29 cellular contexts compared by ENCODE assay signal in the genomic region with DNA sequence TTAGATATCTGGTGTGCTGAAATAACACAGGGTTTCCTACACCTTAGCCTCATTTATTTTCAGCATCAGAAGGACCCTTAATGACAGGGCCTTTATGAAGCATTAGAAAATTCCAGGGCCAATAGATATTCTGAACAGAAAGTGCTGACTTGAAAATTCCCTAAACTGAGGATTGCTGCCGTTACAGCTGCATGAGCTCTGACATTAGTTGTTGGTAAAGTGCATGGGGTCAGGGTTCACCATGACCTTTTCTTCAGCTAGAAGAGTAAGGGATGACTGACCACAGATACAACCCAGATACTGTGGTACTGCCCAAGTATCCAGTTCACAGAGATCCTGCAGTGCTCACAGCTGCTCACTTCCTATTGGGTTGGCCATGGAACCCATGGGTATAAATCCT.
"Had no signal": no experiment of that assay in that cellular context is flagged by ENCODE, and none has a peak within 500 bp of the region (broad histone marks: within the 10 kb centered on the region; RNA-seq: fewer than 3 reads in every experiment).

No MANE protein-coding gene starts in this region.

- FAIRE-seq: small intestine, urothelium cell line had no signal

- H3K9me3 ChIP-seq: ovary, psoas muscle, sigmoid colon, stomach, thoracic aorta, thyroid gland, tibial nerve, upper lobe of left lung, vagina had no signal

- H3K4me1 ChIP-seq: parathyroid adenoma, psoas muscle, sigmoid colon, stomach, thyroid gland, tibial nerve, upper lobe of left lung, vagina had no signal

- ATAC-seq: naive thymus-derived CD8-positive, alpha-beta T cell; natural killer cell treated with Interleukin-12 subunit alpha and Interleukin-12 subunit beta and Interleukin-15 and Interleukin-18, amount 100 ng/mL, for 72 hours; psoas muscle; right cardiac atrium; stimulated activated effector memory CD8-positive, alpha-beta T cell treated with anti-CD3 and anti-CD28 coated beads, Interleukin-12 subunit alpha, Interleukin-12 subunit beta, amount 100 ng/mL, for 72 hours; stimulated activated naive B cell treated with anti-CD40 and anti-IgM and Interleukin-4, amounts not matched to agents 10 μg/mL and 1 μg/mL and 100 μg/mL, for 72 hours had no signal

- H3K4me1 Mint-ChIP-seq: naive thymus-derived CD8-positive, alpha-beta T cell; nephron progenitor cell; stimulated activated effector memory CD8-positive, alpha-beta T cell treated with anti-CD3 and anti-CD28 coated beads, Interleukin-12 subunit alpha, Interleukin-12 subunit beta, amount 100 ng/mL, for 72 hours; stimulated activated naive B cell treated with anti-CD40 and anti-IgM and Interleukin-4, amounts not matched to agents 10 μg/mL and 1 μg/mL and 100 μg/mL, for 72 hours had no signal

- H3K27me3 Mint-ChIP-seq: naive thymus-derived CD8-positive, alpha-beta T cell; progenitor cell of endocrine pancreas; stimulated activated naive B cell treated with anti-CD40 and anti-IgM and Interleukin-4, amounts not matched to agents 10 μg/mL and 1 μg/mL and 100 μg/mL, for 72 hours; stimulated activated naive CD8-positive, alpha-beta T cell treated with anti-CD3 and anti-CD28 coated beads, Interleukin-15, Interleukin-2, amounts not matched to agents 100 ng/mL and 50 ng/mL, for 24 hours had no signal

- H3K27ac Mint-ChIP-seq: naive thymus-derived CD8-positive, alpha-beta T cell; natural killer cell treated with Interleukin-12 subunit alpha and Interleukin-12 subunit beta and Interleukin-15 and Interleukin-18, amount 100 ng/mL, for 72 hours; nephron progenitor cell; progenitor cell of endocrine pancreas; stimulated activated effector memory CD8-positive, alpha-beta T cell treated with anti-CD3 and anti-CD28 coated beads, Interleukin-12 subunit alpha, Interleukin-12 subunit beta, amount 100 ng/mL, for 72 hours; stimulated activated naive B cell treated with anti-CD40 and anti-IgM and Interleukin-4, amounts not matched to agents 10 μg/mL and 1 μg/mL and 100 μg/mL, for 72 hours; stimulated activated naive CD8-positive, alpha-beta T cell treated with anti-CD3 and anti-CD28 coated beads, Interleukin-15, Interleukin-2, amounts not matched to agents 100 ng/mL and 50 ng/mL, for 24 hours had no signal

- H3K9me3 Mint-ChIP-seq: naive thymus-derived CD8-positive, alpha-beta T cell; natural killer cell treated with Interleukin-12 subunit alpha and Interleukin-12 subunit beta and Interleukin-15 and Interleukin-18, amount 100 ng/mL, for 72 hours; nephron progenitor cell; neural crest cell; stimulated activated effector memory CD8-positive, alpha-beta T cell treated with anti-CD3 and anti-CD28 coated beads, Interleukin-12 subunit alpha, Interleukin-12 subunit beta, amount 100 ng/mL, for 72 hours; stimulated activated naive B cell treated with anti-CD40 and anti-IgM and Interleukin-4, amounts not matched to agents 10 μg/mL and 1 μg/mL and 100 μg/mL, for 72 hours; stimulated activated naive CD8-positive, alpha-beta T cell treated with anti-CD3 and anti-CD28 coated beads, Interleukin-15, Interleukin-2, amounts not matched to agents 100 ng/mL and 50 ng/mL, for 24 hours had no signal

- H3K4me3 ChIP-seq: ovary, psoas muscle, sigmoid colon, stomach, thoracic aorta, thyroid gland, tibial nerve, upper lobe of left lung, vagina had no signal

- DNase-seq: naive thymus-derived CD8-positive, alpha-beta T cell; nephron progenitor cell; occipital lobe; ovary; posterior cingulate gyrus; psoas muscle; right cardiac atrium; sigmoid colon; small intestine; stimulated activated CD4-positive, alpha-beta T cell treated with anti-CD3 and anti-CD28 coated beads, Interleukin-15, amount 100 ng/mL, for 24 hours; stimulated activated CD4-positive, alpha-beta T cell treated with anti-CD3 and anti-CD28 coated beads, Interleukin-2, amount 100 ng/mL, for 24 hours; stimulated activated CD4-positive, alpha-beta T cell treated with anti-CD3 and anti-CD28 coated beads, Interleukin-2, amount 100 ng/mL, for 48 hours; stimulated activated CD4-positive, alpha-beta T cell treated with anti-CD3 and anti-CD28 coated beads, Interleukin-4, amount 100 ng/mL, for 24 hours; stimulated activated naive B cell treated with anti-CD40 and anti-IgM and Interleukin-4, amounts not matched to agents 10 μg/mL and 1 μg/mL and 100 μg/mL, for 72 hours; stimulated activated naive CD4-positive, alpha-beta T cell treated with Interleukin-2 at 50 U/mL for 16 hours; stomach; thyroid gland; trophoblast cell; upper lobe of left lung had no signal

- H2AFZ ChIP-seq: parathyroid adenoma had no signal

- H3K36me3 ChIP-seq: ovary, sigmoid colon, stomach, thoracic aorta, thyroid gland, tibial nerve, upper lobe of left lung, vagina had no signal

- H3K4me3 Mint-ChIP-seq: naive thymus-derived CD8-positive, alpha-beta T cell; natural killer cell treated with Interleukin-12 subunit alpha and Interleukin-12 subunit beta and Interleukin-15 and Interleukin-18, amount 100 ng/mL, for 72 hours; nephron progenitor cell; neural crest cell; stimulated activated effector memory CD8-positive, alpha-beta T cell treated with anti-CD3 and anti-CD28 coated beads, Interleukin-12 subunit alpha, Interleukin-12 subunit beta, amount 100 ng/mL, for 72 hours; stimulated activated naive B cell treated with anti-CD40 and anti-IgM and Interleukin-4, amounts not matched to agents 10 μg/mL and 1 μg/mL and 100 μg/mL, for 72 hours; stimulated activated naive CD8-positive, alpha-beta T cell treated with anti-CD3 and anti-CD28 coated beads, Interleukin-15, Interleukin-2, amounts not matched to agents 100 ng/mL and 50 ng/mL, for 24 hours had no signal

- H3K27ac ChIP-seq: ovary, parathyroid adenoma, psoas muscle, sigmoid colon, stomach, thoracic aorta, thyroid gland, tibial nerve, upper lobe of left lung, vagina had no signal

- H3K27me3 ChIP-seq: ovary, sigmoid colon, stomach, thyroid gland, tibial nerve, upper lobe of left lung, vagina had no signal

- H3K36me3 Mint-ChIP-seq: naive thymus-derived CD8-positive, alpha-beta T cell; natural killer cell treated with Interleukin-12 subunit alpha and Interleukin-12 subunit beta and Interleukin-15 and Interleukin-18, amount 100 ng/mL, for 72 hours; stimulated activated effector memory CD8-positive, alpha-beta T cell treated with anti-CD3 and anti-CD28 coated beads, Interleukin-12 subunit alpha, Interleukin-12 subunit beta, amount 100 ng/mL, for 72 hours; stimulated activated naive B cell treated with anti-CD40 and anti-IgM and Interleukin-4, amounts not matched to agents 10 μg/mL and 1 μg/mL and 100 μg/mL, for 72 hours had no signal

- H3K9ac ChIP-seq: parathyroid adenoma had no signal

- H3K79me2 ChIP-seq: parathyroid adenoma had no signal
